ENCODE assay signal across 7 cellular contexts in the genomic region with DNA sequence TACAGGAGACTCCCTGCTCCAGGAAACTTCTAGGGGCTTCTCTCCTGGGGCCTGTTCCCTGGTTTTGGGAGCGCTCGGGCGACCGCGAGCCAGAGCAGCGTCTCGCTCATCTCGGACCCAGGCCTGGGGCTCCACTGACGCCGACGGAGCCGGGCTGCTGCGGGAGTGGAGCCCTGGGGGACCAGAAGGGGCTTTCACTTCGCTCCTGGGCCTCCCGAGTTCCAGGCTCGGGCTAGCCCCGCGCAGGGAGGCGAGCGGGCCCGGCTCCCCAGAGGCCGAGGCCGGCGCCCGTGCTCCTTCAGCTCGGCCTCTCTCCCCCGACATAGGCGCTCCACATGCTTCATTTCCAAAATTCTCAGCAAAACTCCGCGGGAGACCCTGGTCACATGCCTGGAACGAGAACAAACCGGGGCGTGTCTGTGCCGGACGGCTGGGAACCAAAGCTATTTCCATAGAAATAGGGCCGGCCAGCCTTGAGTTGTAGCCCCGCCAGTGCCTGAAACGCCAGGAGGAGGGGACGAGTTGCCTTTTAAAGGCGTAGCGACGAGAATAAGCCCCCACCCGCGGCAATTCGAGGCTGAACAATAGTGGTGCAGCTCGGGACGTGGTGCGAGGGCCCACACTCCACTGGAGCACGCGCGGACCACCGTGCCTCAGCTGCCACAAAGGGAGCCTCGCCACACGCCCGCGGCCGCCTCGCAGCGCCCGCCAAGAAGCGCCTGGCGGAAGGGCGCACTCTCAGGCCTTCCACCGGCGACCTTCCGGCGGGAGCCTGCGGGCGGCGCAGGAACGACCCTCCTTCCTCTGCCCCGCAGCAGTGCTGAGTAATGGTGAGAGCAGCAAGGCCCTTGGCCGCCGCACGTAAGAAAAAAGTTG. TPM values are rescaled to one million over a fixed set of nuclear protein-coding genes. Genes with fewer than 3 reads are reported as not detected.
DNase-seq lines count a peak whose midpoint lies in the region; ATAC-seq and TF ChIP-seq lines count a peak whose summit lies in the region.

No MANE protein-coding gene starts in this region.

- peak overlapping the region; percentile 46; the same call in 1 of the 2 replicates for H3K4me3 ChIP-seq in GM08714 (ENCODE audit: low read length)
- H3K4me3 ChIP-seq in HUES6 (ENCODE audit: low read depth, low read length) = peak overlapping the region; percentile 74
- peak overlapping the region; percentile 45 to 96 (median 80) for H3K4me3 ChIP-seq in dorsolateral prefrontal cortex
- H3K4me3 ChIP-seq in lower leg skin (ENCODE audit: low read depth, poor library complexity, severe bottlenecking) = peak overlapping the region; percentile 55

- in situ Hi-C loops in SK-MEL-5 (cut with HindIII; ENCODE audit: low pct_unique_long_range_greater_than_20kb, low sequenced_read_pairs) = no loop called here

- intact Hi-C loops in dorsolateral prefrontal cortex (cut with DNase I) (loop anchor here (1.0 to 10.0 kb wide), 5 partner anchors 12 to 326 kb away; a partner anchor contains a TSS), lower leg skin (cut with DNase I; ENCODE audit: low total_unique reads) (no loop called here)

- H3K9me3 ChIP-seq in HUES6 (ENCODE audit: control insufficient read depth, insufficient read depth, low read depth, low read length) = no peaks in the 10 kb centered on the region

- DNase-seq in SK-MEL-5 (ENCODE audit: low read depth, low spot score) = peak; percentile 65
- DNase-seq in dorsolateral prefrontal cortex = peak; percentile 45 to 83 (median 74)
- DNase-seq in lower leg skin (ENCODE audit: low spot score in 2 of 2) = peak; percentile 74 to 96
- peak; percentile 69 for DNase-seq in stimulated activated CD4-positive, alpha-beta T cell treated with anti-CD3 and anti-CD28 coated beads, Interleukin-4, amount 100 ng/mL, for 24 hours

- H3K27ac ChIP-seq in HUES6 (ENCODE audit: low read depth, low read length) = peak overlapping the region; percentile 97
- H3K27ac ChIP-seq in dorsolateral prefrontal cortex = peak overlapping the region; percentile 86 to 100 (median 99)

- H3K4me1 ChIP-seq in HUES6 (ENCODE audit: control insufficient read depth, insufficient read depth, low read length) = peaks cover 10% of the 10 kb centered on the region

- H3K9ac ChIP-seq in HUES6 (ENCODE audit: low read length) = peak overlapping the region; percentile 92

- peak; percentile 29 for ATAC-seq in GM21515 (IDR thresholded peaks at IDR 0.05; ENCODE audit: unreplicated experiment)

- 3 to 4% methylated on average over 56 of the region's 75 CpGs for WGBS in lower leg skin, 2 donors

- TF ChIP-seq POLR2A in lower leg skin (IDR thresholded peaks at IDR 0.05) = no peak

- no peaks in the 10 kb centered on the region for H3K36me3 ChIP-seq in HUES6 (ENCODE audit: control insufficient read depth, insufficient read depth, low read length)

- TF ChIP-seq CTCF in dorsolateral prefrontal cortex (IDR thresholded peaks at IDR 0.05 in 54 of 56, conservative IDR thresholded peaks at IDR 0.05 in 2 of 56; ENCODE audit: low read depth in 1 of 56, partially characterized antibody in 56 of 56) = no peak
- TF ChIP-seq CTCF in lower leg skin (IDR thresholded peaks at IDR 0.05) = no peak

- no peaks in the 10 kb centered on the region for H3K27me3 ChIP-seq in HUES6 (ENCODE audit: control insufficient read depth, insufficient read depth, low read length)
- no peaks in the 10 kb centered on the region for H3K27me3 ChIP-seq in dorsolateral prefrontal cortex

RNA-seq across cellular contexts. Expression of a gene that starts 1.1 kb away (rescaled TPM):
- 280 TPM in 2 replicates for total RNA-seq in SK-MEL-5 (2014; rRNA removed; shearing (Covaris generic))
- 201 and 250 TPM in 2 replicates for polyA plus RNA-seq in SK-MEL-5 (2015; cell fraction: cytosol; rRNA removed)
- 126 and 144 TPM in 2 replicates for polyA plus RNA-seq in SK-MEL-5 (2015; cell fraction: nucleus; rRNA removed)
- total RNA-seq in dorsolateral prefrontal cortex (100 to 1,000 TPM in 16 of 120 experiments, 10 to 100 TPM in 104; 61.7 to 135 (median 87.2) TPM), lower leg skin (100 to 1,000 TPM in 2 of 4 donors, 10 to 100 TPM in 2; 85.9 to 192 (median 102) TPM)

RNA-seq across cellular contexts. Expression of a gene that starts 12.2 kb away (rescaled TPM):
- total RNA-seq in SK-MEL-5 (2014; rRNA removed; shearing (Covaris generic)) = 941 and 954 TPM in 2 replicates
- polyA plus RNA-seq in SK-MEL-5 (2015; cell fraction: cytosol; rRNA removed) = 2,137 and 3,593 TPM in 2 replicates
- polyA plus RNA-seq in SK-MEL-5 (2015; cell fraction: nucleus; rRNA removed) = 329 and 333 TPM in 2 replicates
- total RNA-seq in dorsolateral prefrontal cortex = 100 to 1,000 TPM in 44 of 120 experiments, 10 to 100 TPM in 76; 63.0 to 149 (median 94.3) TPM
- total RNA-seq in lower leg skin = 100 to 1,000 TPM in 2 of 4 donors, 10 to 100 TPM in 2; 65.5 to 137 (median 92.8) TPM

Comparison
In these comparisons a context has a peak if more than half of its experiments do, and no peak if none do; other contexts are left out.
1. Peak in every context shown above with its lines: DNase-seq, ATAC-seq, H3K4me3 ChIP-seq and H3K27ac ChIP-seq.